Comparison of ENCODE assay signal across 2 cellular contexts in genomic region chr2:16509042-16509441, GRCh38.
A peak's percentile ranks its signal among the peaks of the same experiment; 100 is the strongest.
TF ChIP-seq lines count a peak whose summit lies in the region.

No MANE protein-coding gene starts in this region.

TF ChIP-seq in HepG2, 621 proteins besides CTCF, POLR2A, EP300 and RAD21:
- TF ChIP-seq ARID4A (CRISPR knock-in tag; IDR thresholded peaks at IDR 0.05; ENCODE audit: borderline replicate concordance) (no peak), ZNF383 (CRISPR knock-in tag; IDR thresholded peaks at IDR 0.05; ENCODE audit: borderline replicate concordance) (no peak), ZNF629 (CRISPR knock-in tag; conservative IDR thresholded peaks at IDR 0.05) (0 out of 2 replicates have a peak, but pooled peaks have one; percentile 34), ZNF329 (CRISPR knock-in tag; IDR thresholded peaks at IDR 0.05; ENCODE audit: low read depth) (no peak), SP140L (CRISPR knock-in tag; IDR thresholded peaks at IDR 0.05; ENCODE audit: borderline replicate concordance) (no peak)

TF ChIP-seq in K562, 482 proteins besides CTCF, POLR2A, EP300 and RAD21:
- TF ChIP-seq ZNF511 (CRISPR knock-in tag; IDR thresholded peaks at IDR 0.05) (no peak), ZFP1 (CRISPR knock-in tag; IDR thresholded peaks at IDR 0.05) (no peak), ARID3B (CRISPR knock-in tag; IDR thresholded peaks at IDR 0.05; ENCODE audit: borderline replicate concordance) (no peak), MTA3 (IDR thresholded peaks at IDR 0.05; ENCODE audit: borderline replicate concordance) (no peak), RERE (CRISPR knock-in tag; IDR thresholded peaks at IDR 0.05; ENCODE audit: borderline replicate concordance) (no peak), ZNF696 (CRISPR knock-in tag; conservative IDR thresholded peaks at IDR 0.05) (no peak), CCAR2 (IDR thresholded peaks at IDR 0.05; ENCODE audit: low read depth, low read length) (no peak), YY1 (IDR thresholded peaks at IDR 0.05; ENCODE audit: borderline replicate concordance in 1 of 3, control insufficient read depth in 1 of 3, extremely low read depth in 1 of 3, insufficient read depth in 3 of 3, insufficient read length in 1 of 3, insufficient replicate concordance in 2 of 3, low read depth in 1 of 3, low read length in 2 of 3) (no peak), GATAD2B (IDR thresholded peaks at IDR 0.05; ENCODE audit: borderline replicate concordance) (no peak), CAMTA2 (CRISPR knock-in tag; conservative IDR thresholded peaks at IDR 0.05) (no peak), TSHZ1 (CRISPR knock-in tag; IDR thresholded peaks at IDR 0.05) (no peak), EZH2 (IDR thresholded peaks at IDR 0.05; ENCODE audit: borderline replicate concordance, low read depth, low read length) (no peak), MXI1 (IDR thresholded peaks at IDR 0.05; ENCODE audit: low read depth, low read length) (no peak), ARHGAP35 (IDR thresholded peaks at IDR 0.05; ENCODE audit: partially characterized antibody) (no peak), ARID1B (IDR thresholded peaks at IDR 0.05) (no peak), ZNF121 (CRISPR knock-in tag; conservative IDR thresholded peaks at IDR 0.05) (no peak), POLR2B (IDR thresholded peaks at IDR 0.05; ENCODE audit: low read depth, partially characterized antibody) (no peak), ZNF143 (CRISPR knock-in tag; IDR thresholded peaks at IDR 0.05) (no peak), HDAC8 (tag; IDR thresholded peaks at IDR 0.05) (no peak)
